ENCODE assay signal across 1 cellular context in the genomic region with DNA sequence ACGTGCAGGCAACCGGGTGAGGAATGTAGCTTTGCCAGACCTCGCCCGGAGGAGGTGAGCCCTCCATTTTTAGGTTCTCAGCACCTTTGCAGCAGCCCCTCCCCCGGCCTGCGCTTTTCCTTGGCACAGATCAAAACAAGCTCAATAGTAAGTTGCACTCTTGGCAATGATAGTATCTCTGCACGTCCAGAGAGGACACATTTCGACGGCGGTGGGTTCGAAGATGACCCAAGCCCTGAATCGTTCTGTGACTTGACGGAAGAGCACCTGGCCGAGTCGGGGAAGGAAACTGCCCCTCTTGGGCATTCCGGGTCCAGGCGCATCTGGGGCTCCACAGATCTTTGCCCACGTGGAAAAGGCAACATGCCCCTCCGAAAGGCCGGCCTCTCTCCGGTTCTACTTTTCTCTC.
TF ChIP-seq lines count a peak whose summit lies in the region.

No MANE protein-coding gene starts in this region.

TF ChIP-seq in HEK293, 187 proteins besides CTCF, POLR2A, EP300 and RAD21 (continued from another document):
- TF ChIP-seq, protein P1, sequence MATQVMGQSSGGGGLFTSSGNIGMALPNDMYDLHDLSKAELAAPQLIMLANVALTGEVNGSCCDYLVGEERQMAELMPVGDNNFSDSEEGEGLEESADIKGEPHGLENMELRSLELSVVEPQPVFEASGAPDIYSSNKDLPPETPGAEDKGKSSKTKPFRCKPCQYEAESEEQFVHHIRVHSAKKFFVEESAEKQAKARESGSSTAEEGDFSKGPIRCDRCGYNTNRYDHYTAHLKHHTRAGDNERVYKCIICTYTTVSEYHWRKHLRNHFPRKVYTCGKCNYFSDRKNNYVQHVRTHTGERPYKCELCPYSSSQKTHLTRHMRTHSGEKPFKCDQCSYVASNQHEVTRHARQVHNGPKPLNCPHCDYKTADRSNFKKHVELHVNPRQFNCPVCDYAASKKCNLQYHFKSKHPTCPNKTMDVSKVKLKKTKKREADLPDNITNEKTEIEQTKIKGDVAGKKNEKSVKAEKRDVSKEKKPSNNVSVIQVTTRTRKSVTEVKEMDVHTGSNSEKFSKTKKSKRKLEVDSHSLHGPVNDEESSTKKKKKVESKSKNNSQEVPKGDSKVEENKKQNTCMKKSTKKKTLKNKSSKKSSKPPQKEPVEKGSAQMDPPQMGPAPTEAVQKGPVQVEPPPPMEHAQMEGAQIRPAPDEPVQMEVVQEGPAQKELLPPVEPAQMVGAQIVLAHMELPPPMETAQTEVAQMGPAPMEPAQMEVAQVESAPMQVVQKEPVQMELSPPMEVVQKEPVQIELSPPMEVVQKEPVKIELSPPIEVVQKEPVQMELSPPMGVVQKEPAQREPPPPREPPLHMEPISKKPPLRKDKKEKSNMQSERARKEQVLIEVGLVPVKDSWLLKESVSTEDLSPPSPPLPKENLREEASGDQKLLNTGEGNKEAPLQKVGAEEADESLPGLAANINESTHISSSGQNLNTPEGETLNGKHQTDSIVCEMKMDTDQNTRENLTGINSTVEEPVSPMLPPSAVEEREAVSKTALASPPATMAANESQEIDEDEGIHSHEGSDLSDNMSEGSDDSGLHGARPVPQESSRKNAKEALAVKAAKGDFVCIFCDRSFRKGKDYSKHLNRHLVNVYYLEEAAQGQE (tag by site-specific recombination; IDR thresholded peaks at IDR 0.05) = no peak
- no peak for TF ChIP-seq ZNF2 (tag by site-specific recombination; IDR thresholded peaks at IDR 0.05)
- no peak for TF ChIP-seq FEZF1 (tag by site-specific recombination; IDR thresholded peaks at IDR 0.05)
- no peak for TF ChIP-seq ZNF555 (tag by site-specific recombination; conservative IDR thresholded peaks at IDR 0.05)
- no peak for TF ChIP-seq SCRT1 (tag by site-specific recombination; IDR thresholded peaks at IDR 0.05; ENCODE audit: borderline replicate concordance)
- no peak for TF ChIP-seq ZNF645 (tag by site-specific recombination; IDR thresholded peaks at IDR 0.05)
- no peak for TF ChIP-seq ZNF768 (tag by site-specific recombination; IDR thresholded peaks at IDR 0.05)
